Comparison of ENCODE assay signal across 8 cellular contexts in genomic region chr2:202588647-202589581, GRCh38.
DNase-seq lines count a peak whose midpoint lies in the region; ATAC-seq and TF ChIP-seq lines count a peak whose summit lies in the region.

No MANE protein-coding gene starts in this region.

- H3K36me3 ChIP-seq in NT2/D1 (ENCODE audit: insufficient read depth, insufficient read length, low read length), result no peaks in the 10 kb centered on the region
- H3K36me3 ChIP-seq in muscle layer of colon (ENCODE audit: insufficient read depth, low read length), result no peaks in the 10 kb centered on the region

- H3K4me1 ChIP-seq in NT2/D1 (ENCODE audit: insufficient read depth, insufficient read length) (peaks cover 8% of the 10 kb centered on the region), muscle layer of colon (ENCODE audit: insufficient read depth, low read length) (peaks cover 8% of the 10 kb centered on the region)

- ATAC-seq in GM19372 (IDR thresholded peaks at IDR 0.05; ENCODE audit: low read depth, unreplicated experiment), result peak; percentile 85

- H3K9me3 ChIP-seq in NT2/D1 (ENCODE audit: insufficient read depth, low read length), result no peaks in the 10 kb centered on the region
- no peaks in the 10 kb centered on the region for H3K9me3 ChIP-seq in muscle layer of colon (ENCODE audit: low read length)

- H3K4me3 ChIP-seq in NT2/D1 (ENCODE audit: insufficient read length, low read depth) (no peak overlapping the region), epithelial cell of esophagus (ENCODE audit: low read length) (no peak overlapping the region), muscle layer of colon (ENCODE audit: low read depth in 1 of 2, low read length in 2 of 2) (peak overlapping the region; percentile 38 to 40)

- H3K27ac ChIP-seq in C4-2B (no peak overlapping the region; the same call in 1 of the 2 replicates), muscle layer of colon (ENCODE audit: low read depth, low read length) (no peak overlapping the region)

- H3K9ac ChIP-seq in NT2/D1 (ENCODE audit: insufficient read length, low read depth) (peak overlapping the region; percentile 34), muscle layer of colon (ENCODE audit: low read length) (no peak overlapping the region)

- TF ChIP-seq CTCF in C4-2B (conservative IDR thresholded peaks at IDR 0.05) (peak; percentile 98), epithelial cell of esophagus (IDR thresholded peaks at IDR 0.05; ENCODE audit: insufficient read depth, low read depth, low read length, missing control alignments) (peak; percentile 94)

- H3K27me3 ChIP-seq in NT2/D1 (ENCODE audit: insufficient read depth, insufficient read length) (no peaks in the 10 kb centered on the region), muscle layer of colon (ENCODE audit: control insufficient read depth in 1 of 2, insufficient read depth in 2 of 2, low read length in 2 of 2) (no peaks in the 10 kb centered on the region)

- DNase-seq in HUDEP-2 (lab: John Stamatoyannopoulos, UW; ENCODE audit: unreplicated experiment in 76 of 76) (peak in 69 of 76 experiments; percentile 3 to 75 (median 44)), NT2/D1 (ENCODE audit: low read depth, low spot score) (peak; percentile 76), epithelial cell of esophagus (ENCODE audit: low read depth) (peak; percentile 76)
- DNase-seq in activated CD8-positive, alpha-beta memory T cell treated with anti-CD3 and anti-CD28 coated beads, Interleukin-2, amount 50 U/mL, for 4 hours, result peak; percentile 65
- peak; percentile 33 to 54 for DNase-seq in stimulated activated CD8-positive, alpha-beta memory T cell treated with anti-CD3 and anti-CD28 coated beads, Interleukin-4, amount 100 ng/mL, for 4 hours (ENCODE audit: low read depth in 2 of 2, low spot score in 1 of 2)

Comparison
In these comparisons a context has a peak if more than half of its experiments do, and no peak if none do; other contexts are left out.
1. H3K4me3 ChIP-seq: peak in muscle layer of colon (2 of 2); none in NT2/D1 (single experiment) and epithelial cell of esophagus (single experiment).
2. Peak in every context shown above with its lines, with median percentiles within 50 percentile points of each other: DNase-seq.